In the genomic region with DNA sequence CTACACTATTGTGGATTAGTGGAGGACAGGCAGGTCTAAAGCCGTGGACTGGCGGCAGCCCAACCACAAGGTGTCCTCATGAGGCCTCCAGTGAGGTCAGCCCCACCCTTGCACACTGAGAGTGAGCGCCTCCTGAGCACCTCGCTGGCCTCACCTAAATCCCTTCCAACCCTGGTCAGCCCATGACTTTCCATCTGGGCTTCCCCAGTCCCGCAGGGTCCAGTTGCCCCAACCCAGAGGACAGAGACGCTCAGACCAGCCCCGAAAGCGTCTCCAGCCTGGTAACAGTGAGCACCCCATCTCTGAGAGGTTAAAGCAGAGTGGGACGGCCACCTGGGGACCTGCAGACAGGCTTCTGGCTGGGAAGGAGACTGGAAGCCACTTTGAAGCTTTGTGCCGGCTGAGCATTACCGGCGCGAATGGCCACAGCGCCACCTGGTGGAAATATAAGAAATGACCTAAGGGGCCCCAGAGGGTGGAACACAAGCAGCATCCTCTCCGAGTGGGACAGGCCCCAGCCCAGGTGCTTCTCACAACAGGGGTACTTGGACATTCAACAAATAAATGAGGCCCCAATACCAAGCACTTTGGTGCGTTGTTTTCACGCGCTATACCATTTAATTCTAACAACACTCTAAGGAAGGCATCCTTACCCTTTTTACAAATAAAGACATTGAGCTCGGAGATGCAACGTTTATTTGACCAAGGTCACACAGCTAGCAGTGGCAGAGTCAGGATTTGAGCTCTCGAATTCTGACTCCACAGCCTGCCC, we compare ENCODE assay signal across 8 cellular contexts.
DNase-seq lines count a peak whose midpoint lies in the region; TF ChIP-seq lines count a peak whose summit lies in the region.

No MANE protein-coding gene starts in this region.

- H3K4me2 ChIP-seq in parathyroid adenoma (ENCODE audit: low read length): peak overlapping the region; percentile 48

- H3K27me3 ChIP-seq in BJ (ENCODE audit: control insufficient read depth, insufficient read depth, low read length) (no peaks in the 10 kb centered on the region; the same call in 1 of the 2 replicates), SJSA1 (replicated peaks) (no peaks in the 10 kb centered on the region), parathyroid adenoma (ENCODE audit: control insufficient read depth, insufficient read depth, low read length) (no peaks in the 10 kb centered on the region)

- peaks cover 5% of the 10 kb centered on the region for H3K27me3 Mint-ChIP-seq in type B pancreatic cell

- H3K4me3 Mint-ChIP-seq in type B pancreatic cell: no peak overlapping the region

- TF ChIP-seq CTCF in BJ (IDR thresholded peaks at IDR 0.05; ENCODE audit: insufficient read depth, low read depth, low read length) (peak; percentile 84), GM20000 (IDR thresholded peaks at IDR 0.05; ENCODE audit: extremely low read depth, missing control alignments) (peak; percentile 56), parathyroid adenoma (IDR thresholded peaks at IDR 0.05) (peak; percentile 96), type B pancreatic cell (conservative IDR thresholded peaks at IDR 0.05) (peak; percentile 94)

- no peaks in the 10 kb centered on the region for H3K9me3 Mint-ChIP-seq in type B pancreatic cell

- peak overlapping the region; percentile 83 for H2AFZ ChIP-seq in parathyroid adenoma

- H3K27ac Mint-ChIP-seq in type B pancreatic cell: no peak overlapping the region

- H3K9ac ChIP-seq in parathyroid adenoma: no peak overlapping the region

- H3K36me3 ChIP-seq in BJ (ENCODE audit: control insufficient read depth, insufficient read depth, low read length): no peaks in the 10 kb centered on the region
- H3K36me3 ChIP-seq in SJSA1: no peaks in the 10 kb centered on the region
- no peaks in the 10 kb centered on the region for H3K36me3 ChIP-seq in parathyroid adenoma (ENCODE audit: control insufficient read depth, insufficient read depth, low read length)

- H3K79me2 ChIP-seq in parathyroid adenoma: peaks cover 5% of the 10 kb centered on the region

- H3K9me3 ChIP-seq in SJSA1 (replicated peaks) (no peaks in the 10 kb centered on the region), parathyroid adenoma (ENCODE audit: control insufficient read depth, low read length) (no peaks in the 10 kb centered on the region)

- no peak for DNase-seq in BJ (ENCODE audit: low read depth)
- DNase-seq in GM20000 (ENCODE audit: low spot score): peak; percentile 74
- DNase-seq in LoVo (ENCODE audit: low spot score): peak; percentile 78
- peak; percentile 44 to 61 for DNase-seq in SJSA1 (ENCODE audit: low read depth in 1 of 2, low spot score in 2 of 2)
- DNase-seq in activated effector memory CD4-positive, alpha-beta T cell treated with anti-CD3 and anti-CD28 coated beads, Interleukin-2, amount 50 U/mL, for 16 hours: peak; percentile 90
- peak; percentile 50 for DNase-seq in globus pallidus (ENCODE audit: low spot score)
- peak; percentile 85 for DNase-seq in type B pancreatic cell (ENCODE audit: extremely low spot score, unreplicated experiment)

- H3K4me1 ChIP-seq in SJSA1 (replicated peaks) (no peaks in the 10 kb centered on the region), parathyroid adenoma (peaks cover 23% of the 10 kb centered on the region)

- H3K27ac ChIP-seq in SJSA1: no peak overlapping the region
- peak overlapping the region; percentile 78 for H3K27ac ChIP-seq in parathyroid adenoma

- peaks cover 5% of the 10 kb centered on the region for H3K4me1 Mint-ChIP-seq in type B pancreatic cell (ENCODE audit: unreplicated experiment)

- H3K4me3 ChIP-seq in BJ (ENCODE audit: low read depth, low read length): no peak overlapping the region
- no peak overlapping the region for H3K4me3 ChIP-seq in SJSA1
- no peak overlapping the region for H3K4me3 ChIP-seq in parathyroid adenoma (ENCODE audit: low read depth, low read length)

- POLR2A ChIA-PET in BJ (lab: Charles Lee): no interaction called here

- H3K36me3 Mint-ChIP-seq in type B pancreatic cell: no peaks in the 10 kb centered on the region

- CTCF ChIA-PET in BJ (lab: Yijun Ruan, JAX): interaction anchor here (0.6 to 5.9 kb wide), 47 partner anchors 10 to 1694 kb away, joined by 3 to 81 read pairs (median 4); a partner anchor contains a TSS
